ENCODE assay signal across 21 cellular contexts in the genomic region with DNA sequence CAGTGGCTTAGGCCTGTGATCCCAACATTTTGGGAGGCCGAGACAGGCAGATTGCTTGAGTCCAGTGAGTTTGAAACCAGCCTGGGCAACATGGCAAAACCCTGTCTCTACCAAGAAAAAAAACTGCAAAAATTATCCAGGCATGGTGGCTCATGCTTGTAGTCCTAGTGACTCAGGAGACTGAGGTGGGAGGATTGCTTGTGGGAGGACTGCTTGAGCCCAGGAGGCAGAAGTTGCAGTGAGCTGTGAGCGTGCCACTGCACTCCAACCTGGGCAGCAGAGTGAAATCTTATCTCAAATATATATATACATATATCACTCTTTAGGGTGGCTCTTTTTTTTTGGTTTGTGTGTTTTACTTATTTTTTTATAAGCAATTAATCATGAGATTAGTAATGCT.
"Had no signal": no experiment of that assay in that cellular context is flagged by ENCODE, and none has a peak within 500 bp of the region (broad histone marks: within the 10 kb centered on the region; RNA-seq: fewer than 3 reads in every experiment).

No MANE protein-coding gene starts in this region.

- H3K4me3 ChIP-seq: adrenal gland, breast epithelium, Peyer's patch, SJSA1 had no signal

- H3K9me3 ChIP-seq: adrenal gland, breast epithelium, Peyer's patch, SJSA1 had no signal

- H3K27me3 ChIP-seq: adrenal gland, breast epithelium, Peyer's patch, SJSA1 had no signal

- H3K36me3 ChIP-seq: adrenal gland, breast epithelium, Peyer's patch, SJSA1 had no signal

- H3K27ac ChIP-seq: adrenal gland, breast epithelium, Peyer's patch, SJSA1 had no signal

- DNase-seq: activated CD4-positive, alpha-beta T cell treated with anti-CD3 and anti-CD28 coated beads for 48 hours; activated CD4-positive, alpha-beta T cell treated with anti-CD3 and anti-CD28 coated beads, Interleukin-2, amount 50 U/mL, for 4 hours; activated CD4-positive, CD25-positive, alpha-beta regulatory T cell treated with anti-CD3 and anti-CD28 coated beads, Interleukin-2, amount 50 U/mL, for 72 hours; activated CD8-positive, alpha-beta memory T cell treated with anti-CD3 and anti-CD28 coated beads, Interleukin-2, amount 50 U/mL, for 48 hours; activated CD8-positive, alpha-beta T cell treated with anti-CD3 and anti-CD28 coated beads, Interleukin-2, amount 10 ng/mL, durations not matched to agents 7 days and 5 days; activated naive CD4-positive, alpha-beta T cell treated with anti-CD3 and anti-CD28 coated beads, Interleukin-2, amount 50 U/mL, for 16 hours; activated naive CD8-positive, alpha-beta T cell treated with anti-CD3 and anti-CD28 coated beads, Interleukin-2, amount 10 ng/mL, durations not matched to agents 7 days and 5 days; activated T-cell treated with anti-CD3 and anti-CD28 coated beads, Interleukin-2, amount 50 U/mL, for 1 hour; adrenal gland; aorta; KG1; NCI-H1048; NCI-H146; NCI-H187 treated with DMSO at 0.1 percent for 48 hours; NCI-H2081 treated with DMSO at 0.1 percent for 48 hours; NCI-H526; NCI-H82; Peyer's patch; SHP77 had no signal

- H3K4me1 ChIP-seq: adrenal gland, breast epithelium, Peyer's patch, SJSA1 had no signal
